1 cellular context compared by ENCODE assay signal in the genomic region with DNA sequence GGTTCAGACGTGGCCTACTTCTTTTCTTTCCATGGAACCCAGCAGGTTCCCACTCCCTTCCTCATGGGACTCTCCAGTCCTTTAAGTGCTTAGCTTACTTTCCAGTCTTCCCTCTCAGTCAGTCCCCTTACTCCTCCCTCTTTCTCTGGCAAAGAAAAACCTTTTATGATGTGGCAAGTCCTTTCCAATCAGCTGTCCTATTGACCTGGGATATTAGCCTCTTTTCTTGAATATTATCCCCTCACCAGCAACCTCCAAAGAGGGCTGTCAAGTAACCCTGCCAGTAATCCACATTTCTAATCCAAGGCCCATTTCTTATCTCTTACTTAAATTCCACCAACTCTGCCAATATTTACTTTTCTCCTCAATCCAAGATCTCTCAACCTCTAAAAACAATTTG.
TF ChIP-seq lines count a peak whose summit lies in the region.

No MANE protein-coding gene starts in this region.

TF ChIP-seq in A549, 52 proteins besides CTCF, POLR2A, EP300 and RAD21:
- TF ChIP-seq HOXA7 (CRISPR knock-in tag; IDR thresholded peaks at IDR 0.05) (no peak), EHMT2 (IDR thresholded peaks at IDR 0.05; ENCODE audit: low read depth) (no peak), RCOR1 (IDR thresholded peaks at IDR 0.05; ENCODE audit: low read depth, low read length) (no peak), CBX2 (IDR thresholded peaks at IDR 0.05; ENCODE audit: borderline replicate concordance, low read depth) (no peak), ZNF302 (CRISPR knock-in tag; IDR thresholded peaks at IDR 0.05) (no peak), JUN (IDR thresholded peaks at IDR 0.05) (no peak), KDM5A (IDR thresholded peaks at IDR 0.05) (no peak)
- TF ChIP-seq, protein P1, sequence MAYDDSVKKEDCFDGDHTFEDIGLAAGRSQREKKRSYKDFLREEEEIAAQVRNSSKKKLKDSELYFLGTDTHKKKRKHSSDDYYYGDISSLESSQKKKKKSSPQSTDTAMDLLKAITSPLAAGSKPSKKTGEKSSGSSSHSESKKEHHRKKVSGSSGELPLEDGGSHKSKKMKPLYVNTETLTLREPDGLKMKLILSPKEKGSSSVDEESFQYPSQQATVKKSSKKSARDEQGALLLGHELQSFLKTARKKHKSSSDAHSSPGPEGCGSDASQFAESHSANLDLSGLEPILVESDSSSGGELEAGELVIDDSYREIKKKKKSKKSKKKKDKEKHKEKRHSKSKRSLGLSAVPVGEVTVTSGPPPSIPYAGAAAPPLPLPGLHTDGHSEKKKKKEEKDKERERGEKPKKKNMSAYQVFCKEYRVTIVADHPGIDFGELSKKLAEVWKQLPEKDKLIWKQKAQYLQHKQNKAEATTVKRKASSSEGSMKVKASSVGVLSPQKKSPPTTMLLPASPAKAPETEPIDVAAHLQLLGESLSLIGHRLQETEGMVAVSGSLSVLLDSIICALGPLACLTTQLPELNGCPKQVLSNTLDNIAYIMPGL (CRISPR knock-in tag; IDR thresholded peaks at IDR 0.05; ENCODE audit: borderline replicate concordance) = no peak
- TF ChIP-seq, protein P2, sequence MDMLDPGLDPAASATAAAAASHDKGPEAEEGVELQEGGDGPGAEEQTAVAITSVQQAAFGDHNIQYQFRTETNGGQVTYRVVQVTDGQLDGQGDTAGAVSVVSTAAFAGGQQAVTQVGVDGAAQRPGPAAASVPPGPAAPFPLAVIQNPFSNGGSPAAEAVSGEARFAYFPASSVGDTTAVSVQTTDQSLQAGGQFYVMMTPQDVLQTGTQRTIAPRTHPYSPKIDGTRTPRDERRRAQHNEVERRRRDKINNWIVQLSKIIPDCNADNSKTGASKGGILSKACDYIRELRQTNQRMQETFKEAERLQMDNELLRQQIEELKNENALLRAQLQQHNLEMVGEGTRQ (IDR thresholded peaks at IDR 0.05) = no peak
